1 cellular context compared by ENCODE assay signal in genomic region chr21:35461700-35462099, GRCh38.
A peak's percentile ranks its signal among the peaks of the same experiment; 100 is the strongest.
TF ChIP-seq lines count a peak whose summit lies in the region.

No MANE protein-coding gene starts in this region.

TF ChIP-seq in K562, 482 proteins besides CTCF, POLR2A, EP300 and RAD21 (continued from another document and continues in another):
- TF ChIP-seq ZNF280B (CRISPR knock-in tag; IDR thresholded peaks at IDR 0.05) (no peak), TCF3 (CRISPR knock-in tag; IDR thresholded peaks at IDR 0.05) (no peak), ZBTB34 (CRISPR knock-in tag; IDR thresholded peaks at IDR 0.05) (no peak), ARHGAP35 (IDR thresholded peaks at IDR 0.05; ENCODE audit: partially characterized antibody) (no peak), TRIM24 (IDR thresholded peaks at IDR 0.05) (0 out of 4 replicates have a peak, but pooled peaks of 1 of the 2 experiments have one; percentile 15), PHF20 (IDR thresholded peaks at IDR 0.05; ENCODE audit: partially characterized antibody) (no peak), LARP7 (IDR thresholded peaks at IDR 0.05) (no peak), ZNF347 (CRISPR knock-in tag; IDR thresholded peaks at IDR 0.05; ENCODE audit: low read depth) (no peak), CREB3L1 (IDR thresholded peaks at IDR 0.05; ENCODE audit: borderline replicate concordance, low read depth) (no peak), ZFP30 (CRISPR knock-in tag; IDR thresholded peaks at IDR 0.05; ENCODE audit: borderline replicate concordance) (no peak), ZNF778 (CRISPR knock-in tag; IDR thresholded peaks at IDR 0.05) (no peak), ETV1 (tag; conservative IDR thresholded peaks at IDR 0.05; ENCODE audit: low read depth) (no peak), ZBTB12 (CRISPR knock-in tag; IDR thresholded peaks at IDR 0.05) (no peak), DPF2 (IDR thresholded peaks at IDR 0.05) (peak; percentile 76; the same call in 1 of the 2 replicates), DMBX1 (CRISPR knock-in tag; IDR thresholded peaks at IDR 0.05; ENCODE audit: borderline replicate concordance) (0 out of 2 replicates have a peak, but pooled peaks have one; percentile 40), PPARD (CRISPR knock-in tag; IDR thresholded peaks at IDR 0.05) (no peak), RBM25 (IDR thresholded peaks at IDR 0.05; ENCODE audit: low read depth, low read length, severe bottlenecking) (no peak), ILK (tag; IDR thresholded peaks at IDR 0.05; ENCODE audit: borderline replicate concordance, low read depth) (no peak), SMARCC2 (IDR thresholded peaks at IDR 0.05; ENCODE audit: low read depth) (0 out of 2 replicates have a peak, but pooled peaks have one; percentile 39), ZNF263 (CRISPR knock-in tag; IDR thresholded peaks at IDR 0.05; ENCODE audit: borderline replicate concordance) (no peak), MAFF (IDR thresholded peaks at IDR 0.05; ENCODE audit: low read length) (peak; percentile 98), FOXP1 (CRISPR knock-in tag; IDR thresholded peaks at IDR 0.05) (no peak), NEUROD1 (IDR thresholded peaks at IDR 0.05; ENCODE audit: borderline replicate concordance, low read depth, low read length, partially characterized antibody) (no peak), ZNF583 (CRISPR knock-in tag; IDR thresholded peaks at IDR 0.05) (no peak), PHTF2 (CRISPR knock-in tag; IDR thresholded peaks at IDR 0.05) (no peak), POLR2H (tag; IDR thresholded peaks at IDR 0.05; ENCODE audit: low read depth) (peak; percentile 21; the same call in 1 of the 2 replicates), TCF7L2 (IDR thresholded peaks at IDR 0.05; ENCODE audit: low read depth, low read length) (no peak), CGGBP1 (CRISPR knock-in tag; IDR thresholded peaks at IDR 0.05) (no peak), HNRNPUL1 (IDR thresholded peaks at IDR 0.05; ENCODE audit: low read length) (no peak), SMARCA4 (IDR thresholded peaks at IDR 0.05) (peak; percentile 69), PHF21A (IDR thresholded peaks at IDR 0.05; ENCODE audit: borderline replicate concordance, low read depth) (no peak), BMI1 (IDR thresholded peaks at IDR 0.05; ENCODE audit: low read length) (no peak), FOSL1 (tag; conservative IDR thresholded peaks at IDR 0.05) (peak; percentile 50), BACH1 (tag; IDR thresholded peaks at IDR 0.05) (peak; percentile 93), ZNF197 (CRISPR knock-in tag; IDR thresholded peaks at IDR 0.05; ENCODE audit: low read depth) (no peak), HNRNPL (IDR thresholded peaks at IDR 0.05; ENCODE audit: low read depth, low read length) (no peak), ZNF316 (IDR thresholded peaks at IDR 0.05) (peak; percentile 98), GATAD2A (IDR thresholded peaks at IDR 0.05) (no peak), SRSF9 (IDR thresholded peaks at IDR 0.05; ENCODE audit: borderline replicate concordance, low read depth, low read length) (no peak), ZNF444 (CRISPR knock-in tag; IDR thresholded peaks at IDR 0.05) (no peak), ZNF121 (CRISPR knock-in tag; conservative IDR thresholded peaks at IDR 0.05) (no peak), SMAD4 (CRISPR knock-in tag; conservative IDR thresholded peaks at IDR 0.05) (peak; percentile 58; the same call in 1 of the 2 replicates), ZNF140 (CRISPR knock-in tag; IDR thresholded peaks at IDR 0.05) (no peak), EHMT2 (IDR thresholded peaks at IDR 0.05) (no peak), DEAF1 (CRISPR knock-in tag; IDR thresholded peaks at IDR 0.05) (no peak), DDX20 (tag; IDR thresholded peaks at IDR 0.05; ENCODE audit: low read depth) (no peak), MCM3 (IDR thresholded peaks at IDR 0.05) (no peak), L3MBTL2 (IDR thresholded peaks at IDR 0.05) (0 out of 2 replicates have a peak, but pooled peaks have one; percentile 30), FOXJ2 (tag; IDR thresholded peaks at IDR 0.05) (no peak), MAFG (tag; conservative IDR thresholded peaks at IDR 0.05) (peak; percentile 99), ZNF24 (IDR thresholded peaks at IDR 0.05) (no peak), NR0B1 (IDR thresholded peaks at IDR 0.05; ENCODE audit: partially characterized antibody) (no peak), ATF4 (CRISPR knock-in tag; IDR thresholded peaks at IDR 0.05) (0 out of 2 replicates have a peak, but pooled peaks have one; percentile 7), C11orf30 (IDR thresholded peaks at IDR 0.05; ENCODE audit: low read depth) (peak; percentile 96), ZMIZ1 (IDR thresholded peaks at IDR 0.05; ENCODE audit: low read depth in 2 of 2, low read length in 2 of 2) (no peak), ZFPM2 (CRISPR knock-in tag; IDR thresholded peaks at IDR 0.05) (no peak), TEAD1 (CRISPR knock-in tag; IDR thresholded peaks at IDR 0.05) (peak in 1 of 2 experiments; percentile 7; a peak in 1 of 4 replicates), ZNF592 (IDR thresholded peaks at IDR 0.05) (peak; percentile 73)
